ENCODE assay signal across 8 cellular contexts in genomic region chrX:46575991-46576392, GRCh38. TPM values are rescaled to one million over a fixed set of nuclear protein-coding genes. Genes with fewer than 3 reads are reported as not detected.
DNase-seq lines count a peak whose midpoint lies in the region; ATAC-seq and TF ChIP-seq lines count a peak whose summit lies in the region.

No MANE protein-coding gene starts in this region.

- POLR2A ChIA-PET in activated CD4-positive, alpha-beta T cell treated with anti-CD3 and anti-CD28 coated beads for 36 hours (lab: Charles Lee) = interaction anchor here (0.6 kb wide), 1 partner anchor 29 kb away, joined by 4 read pairs; no protein-coding TSS in a partner anchor

- WGBS in stomach, 5 donors = 29 to 53% (median 44%) methylated on average over 6 of the region's 6 CpGs

- peaks cover 9% of the 10 kb centered on the region for H3K36me3 Mint-ChIP-seq in activated CD4-positive, alpha-beta T cell treated with anti-CD3 and anti-CD28 coated beads for 36 hours (ENCODE audit: low read depth)

- no peak for TF ChIP-seq CTCF in WI38 (IDR thresholded peaks at IDR 0.05; ENCODE audit: low read depth, low read length)
- TF ChIP-seq CTCF in right atrium auricular region (IDR thresholded peaks at IDR 0.05) = no peak
- TF ChIP-seq CTCF in stomach (IDR thresholded peaks at IDR 0.05) = no peak

- no peak for TF ChIP-seq POLR2A in stomach (IDR thresholded peaks at IDR 0.05)

- H3K9me3 Mint-ChIP-seq in activated CD4-positive, alpha-beta T cell treated with anti-CD3 and anti-CD28 coated beads for 36 hours (ENCODE audit: low read depth) = no peaks in the 10 kb centered on the region

- H3K27ac Mint-ChIP-seq in activated CD4-positive, alpha-beta T cell treated with anti-CD3 and anti-CD28 coated beads for 36 hours = peak overlapping the region; percentile 48

- H3K4me3 ChIP-seq in WI38 (ENCODE audit: low read depth, low read length) (peak overlapping the region; percentile 61), right atrium auricular region (peak overlapping the region; percentile 51 to 66), stomach (peak overlapping the region; percentile 45 to 71 (median 58))

- intact Hi-C loops in activated CD4-positive, alpha-beta T cell treated with anti-CD3 and anti-CD28 coated beads for 36 hours (cut with DNase I, micrococcal nuclease) = loop anchor here (1.0 to 10.0 kb wide), 3 partner anchors 11 to 811 kb away; no protein-coding TSS in a partner anchor
- intact Hi-C loops in stomach (cut with DNase I; ENCODE audit: low total_unique reads) = no loop called here

- H3K9me3 ChIP-seq in right atrium auricular region (no peaks in the 10 kb centered on the region), stomach (no peaks in the 10 kb centered on the region)

- TF ChIP-seq EP300 in stomach (IDR thresholded peaks at IDR 0.05) = no peak

- no peaks in the 10 kb centered on the region for H3K27me3 Mint-ChIP-seq in activated CD4-positive, alpha-beta T cell treated with anti-CD3 and anti-CD28 coated beads for 36 hours

- peak overlapping the region; percentile 77 for H3K4me3 Mint-ChIP-seq in activated CD4-positive, alpha-beta T cell treated with anti-CD3 and anti-CD28 coated beads for 36 hours

- ATAC-seq in activated CD4-positive, alpha-beta T cell treated with anti-CD3 and anti-CD28 coated beads for 36 hours = no peak

- no peak for DNase-seq in activated CD4-positive, alpha-beta T cell treated with anti-CD3 and anti-CD28 coated beads for 36 hours
- DNase-seq in activated CD4-positive, alpha-beta T cell treated with anti-CD3 and anti-CD28 coated beads for 48 hours = no peak
- peak; percentile 72 for DNase-seq in right atrium auricular region (ENCODE audit: low spot score)
- no peak for DNase-seq in stomach
- no peak for DNase-seq in DMS153 (lab: John Stamatoyannopoulos, UW)
- no peak for DNase-seq in glomerular visceral epithelial cell (ENCODE audit: extremely low spot score)
- no peak for DNase-seq in occipital lobe (lab: John Stamatoyannopoulos, UW)

- CTCF ChIA-PET in activated CD4-positive, alpha-beta T cell treated with anti-CD3 and anti-CD28 coated beads for 36 hours (lab: Charles Lee) = interaction anchor here (1.0 kb wide), 1 partner anchor 14 kb away, joined by 3 read pairs; no protein-coding TSS in a partner anchor

- peaks cover 51% of the 10 kb centered on the region for H3K4me1 Mint-ChIP-seq in activated CD4-positive, alpha-beta T cell treated with anti-CD3 and anti-CD28 coated beads for 36 hours

- H3K27me3 ChIP-seq in right atrium auricular region = no peaks in the 10 kb centered on the region
- H3K27me3 ChIP-seq in stomach = peaks cover 0 to 18% (median 10%) of the 10 kb centered on the region in 3 donors

- H3K36me3 ChIP-seq in right atrium auricular region (no peaks in the 10 kb centered on the region), stomach (no peaks in the 10 kb centered on the region)

- H3K27ac ChIP-seq in right atrium auricular region (peak overlapping the region; percentile 81 to 90), stomach (peak overlapping the region in 2 of 5 donors; percentile 74 to 77)

- H3K4me1 ChIP-seq in right atrium auricular region (peaks cover 0 to 20% of the 10 kb centered on the region in 2 donors), stomach (peaks cover 0 to 34% (median 21%) of the 10 kb centered on the region in 4 donors)

RNA-seq across cellular contexts. Expression of gene CHST7, which starts 2.4 kb away (rescaled TPM):
- total RNA-seq in activated CD4-positive, alpha-beta T cell treated with anti-CD3 and anti-CD28 coated beads for 36 hours = 1 to 10 TPM; 2.0 to 2.5 TPM
- total RNA-seq in right atrium auricular region (10 to 100 TPM; 33.6 to 50.5 TPM), stomach (10 to 100 TPM in 1 of 5 donors, 1 to 10 TPM in 3, under 1 TPM in 1; 0.29 to 10.1 (median 1.8) TPM), occipital lobe (6.7 TPM)
- polyA plus RNA-seq in stomach = 1 to 10 TPM; 1.4 to 3.5 (median 2.4) TPM

RNA-seq across cellular contexts. Expression of gene ZNF674, which starts 30.8 kb away (rescaled TPM):
- total RNA-seq in activated CD4-positive, alpha-beta T cell treated with anti-CD3 and anti-CD28 coated beads for 36 hours = 1 to 10 TPM; 2.0 to 2.6 TPM
- total RNA-seq in right atrium auricular region = 1 to 10 TPM; 2.4 to 2.9 TPM
- 10 to 100 TPM in 2 of 5 donors, 1 to 10 TPM in 3; 1.8 to 14.0 (median 8.1) TPM for total RNA-seq in stomach
- under 1 TPM; 0.61 to 1.00 (median 0.65) TPM for polyA plus RNA-seq in stomach
- 13.9 TPM for total RNA-seq in occipital lobe
